1 cellular context compared by ENCODE assay signal in genomic region chr2:10449838-10450691, GRCh38.
TF ChIP-seq lines count a peak whose summit lies in the region.

No MANE protein-coding gene starts in this region.

TF ChIP-seq in HepG2, 621 proteins besides CTCF, POLR2A, EP300 and RAD21 (continued from another document and continues in another):
- TF ChIP-seq MTERF4 (CRISPR knock-in tag; IDR thresholded peaks at IDR 0.05), result no peak
- TF ChIP-seq, protein P1, sequence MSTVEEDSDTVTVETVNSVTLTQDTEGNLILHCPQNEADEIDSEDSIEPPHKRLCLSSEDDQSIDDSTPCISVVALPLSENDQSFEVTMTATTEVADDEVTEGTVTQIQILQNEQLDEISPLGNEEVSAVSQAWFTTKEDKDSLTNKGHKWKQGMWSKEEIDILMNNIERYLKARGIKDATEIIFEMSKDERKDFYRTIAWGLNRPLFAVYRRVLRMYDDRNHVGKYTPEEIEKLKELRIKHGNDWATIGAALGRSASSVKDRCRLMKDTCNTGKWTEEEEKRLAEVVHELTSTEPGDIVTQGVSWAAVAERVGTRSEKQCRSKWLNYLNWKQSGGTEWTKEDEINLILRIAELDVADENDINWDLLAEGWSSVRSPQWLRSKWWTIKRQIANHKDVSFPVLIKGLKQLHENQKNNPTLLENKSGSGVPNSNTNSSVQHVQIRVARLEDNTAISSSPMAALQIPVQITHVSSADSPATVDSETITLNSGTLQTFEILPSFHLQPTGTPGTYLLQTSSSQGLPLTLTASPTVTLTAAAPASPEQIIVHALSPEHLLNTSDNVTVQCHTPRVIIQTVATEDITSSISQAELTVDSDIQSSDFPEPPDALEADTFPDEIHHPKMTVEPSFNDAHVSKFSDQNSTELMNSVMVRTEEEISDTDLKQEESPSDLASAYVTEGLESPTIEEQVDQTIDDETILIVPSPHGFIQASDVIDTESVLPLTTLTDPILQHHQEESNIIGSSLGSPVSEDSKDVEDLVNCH (CRISPR knock-in tag; IDR thresholded peaks at IDR 0.05), result no peak
- TF ChIP-seq PRPF4 (IDR thresholded peaks at IDR 0.05; ENCODE audit: low read depth, low read length, poor library complexity, severe bottlenecking), result no peak
- TF ChIP-seq FOXA3 (CRISPR knock-in tag; IDR thresholded peaks at IDR 0.05), result peak; percentile 81
- no peak for TF ChIP-seq ZSCAN20 (CRISPR knock-in tag; IDR thresholded peaks at IDR 0.05; ENCODE audit: borderline replicate concordance)
- no peak for TF ChIP-seq HMGA1 (CRISPR knock-in tag; conservative IDR thresholded peaks at IDR 0.05)
- peak; percentile 99 for TF ChIP-seq CEBPG (CRISPR knock-in tag; IDR thresholded peaks at IDR 0.05)
- TF ChIP-seq FOXM1 (CRISPR knock-in tag; IDR thresholded peaks at IDR 0.05), result no peak
- TF ChIP-seq, protein P2, sequence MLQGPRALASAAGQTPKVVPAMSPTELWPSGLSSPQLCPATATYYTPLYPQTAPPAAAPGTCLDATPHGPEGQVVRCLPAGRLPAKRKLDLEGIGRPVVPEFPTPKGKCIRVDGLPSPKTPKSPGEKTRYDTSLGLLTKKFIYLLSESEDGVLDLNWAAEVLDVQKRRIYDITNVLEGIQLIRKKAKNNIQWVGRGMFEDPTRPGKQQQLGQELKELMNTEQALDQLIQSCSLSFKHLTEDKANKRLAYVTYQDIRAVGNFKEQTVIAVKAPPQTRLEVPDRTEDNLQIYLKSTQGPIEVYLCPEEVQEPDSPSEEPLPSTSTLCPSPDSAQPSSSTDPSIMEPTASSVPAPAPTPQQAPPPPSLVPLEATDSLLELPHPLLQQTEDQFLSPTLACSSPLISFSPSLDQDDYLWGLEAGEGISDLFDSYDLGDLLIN (CRISPR knock-in tag; IDR thresholded peaks at IDR 0.05; ENCODE audit: borderline replicate concordance), result no peak
- TF ChIP-seq CENPX (CRISPR knock-in tag; IDR thresholded peaks at IDR 0.05), result no peak
- TF ChIP-seq ELK4 (CRISPR knock-in tag; IDR thresholded peaks at IDR 0.05; ENCODE audit: borderline replicate concordance), result no peak
- no peak for TF ChIP-seq PREB (CRISPR knock-in tag; IDR thresholded peaks at IDR 0.05)
- TF ChIP-seq ZBTB25 (CRISPR knock-in tag; IDR thresholded peaks at IDR 0.05), result peak; percentile 87
- TF ChIP-seq, protein P3, sequence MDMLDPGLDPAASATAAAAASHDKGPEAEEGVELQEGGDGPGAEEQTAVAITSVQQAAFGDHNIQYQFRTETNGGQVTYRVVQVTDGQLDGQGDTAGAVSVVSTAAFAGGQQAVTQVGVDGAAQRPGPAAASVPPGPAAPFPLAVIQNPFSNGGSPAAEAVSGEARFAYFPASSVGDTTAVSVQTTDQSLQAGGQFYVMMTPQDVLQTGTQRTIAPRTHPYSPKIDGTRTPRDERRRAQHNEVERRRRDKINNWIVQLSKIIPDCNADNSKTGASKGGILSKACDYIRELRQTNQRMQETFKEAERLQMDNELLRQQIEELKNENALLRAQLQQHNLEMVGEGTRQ (IDR thresholded peaks at IDR 0.05; ENCODE audit: low read depth, low read length), result no peak
- TF ChIP-seq, protein P3 (CRISPR knock-in tag; IDR thresholded peaks at IDR 0.05; ENCODE audit: borderline replicate concordance), result no peak
- peak; percentile 89 for TF ChIP-seq SOX5 (CRISPR knock-in tag; IDR thresholded peaks at IDR 0.05; ENCODE audit: borderline replicate concordance)
- TF ChIP-seq ZNF546 (CRISPR knock-in tag; conservative IDR thresholded peaks at IDR 0.05), result no peak
- no peak for TF ChIP-seq ZNF562 (CRISPR knock-in tag; IDR thresholded peaks at IDR 0.05; ENCODE audit: borderline replicate concordance)
- TF ChIP-seq PATZ1 (CRISPR knock-in tag; IDR thresholded peaks at IDR 0.05), result peak; percentile 81
- TF ChIP-seq ZBTB7A (CRISPR knock-in tag; IDR thresholded peaks at IDR 0.05), result no peak
- no peak for TF ChIP-seq ZNF607 (CRISPR knock-in tag; IDR thresholded peaks at IDR 0.05; ENCODE audit: borderline replicate concordance)
- peak; percentile 81 for TF ChIP-seq SMAD3 (CRISPR knock-in tag; IDR thresholded peaks at IDR 0.05)
- peak; percentile 91 for TF ChIP-seq HDAC1 (CRISPR knock-in tag; IDR thresholded peaks at IDR 0.05)
- TF ChIP-seq ZNF510 (CRISPR knock-in tag; IDR thresholded peaks at IDR 0.05; ENCODE audit: low read depth), result peak; percentile 75; the same call in 1 of the 2 replicates
- TF ChIP-seq ZNF503 (CRISPR knock-in tag; IDR thresholded peaks at IDR 0.05), result no peak
- 0 out of 2 replicates have a peak, but pooled peaks have one; percentile 43 for TF ChIP-seq ZNF333 (CRISPR knock-in tag; IDR thresholded peaks at IDR 0.05; ENCODE audit: borderline replicate concordance)
- TF ChIP-seq ZNF547 (CRISPR knock-in tag; IDR thresholded peaks at IDR 0.05), result peak; percentile 66; the same call in 1 of the 2 replicates
- peak; percentile 99 for TF ChIP-seq ETV5 (CRISPR knock-in tag; IDR thresholded peaks at IDR 0.05; ENCODE audit: borderline replicate concordance)
- TF ChIP-seq RFX3 (CRISPR knock-in tag; IDR thresholded peaks at IDR 0.05), result no peak; the same call in 1 of the 2 replicates
- peak; percentile 73 for TF ChIP-seq RARA (CRISPR knock-in tag; IDR thresholded peaks at IDR 0.05)
- TF ChIP-seq GTF3A (CRISPR knock-in tag; conservative IDR thresholded peaks at IDR 0.05), result no peak
- TF ChIP-seq, protein P4, sequence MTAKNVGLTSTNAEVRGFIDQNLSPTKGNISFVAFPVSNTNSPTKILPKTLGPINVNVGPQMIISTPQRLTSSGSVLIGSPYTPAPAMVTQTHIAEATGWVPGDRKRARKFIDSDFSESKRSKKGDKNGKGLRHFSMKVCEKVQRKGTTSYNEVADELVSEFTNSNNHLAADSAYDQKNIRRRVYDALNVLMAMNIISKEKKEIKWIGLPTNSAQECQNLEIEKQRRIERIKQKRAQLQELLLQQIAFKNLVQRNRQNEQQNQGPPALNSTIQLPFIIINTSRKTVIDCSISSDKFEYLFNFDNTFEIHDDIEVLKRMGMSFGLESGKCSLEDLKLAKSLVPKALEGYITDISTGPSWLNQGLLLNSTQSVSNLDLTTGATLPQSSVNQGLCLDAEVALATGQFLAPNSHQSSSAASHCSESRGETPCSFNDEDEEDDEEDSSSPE (CRISPR knock-in tag; IDR thresholded peaks at IDR 0.05), result peak; percentile 71
- TF ChIP-seq, protein P5, sequence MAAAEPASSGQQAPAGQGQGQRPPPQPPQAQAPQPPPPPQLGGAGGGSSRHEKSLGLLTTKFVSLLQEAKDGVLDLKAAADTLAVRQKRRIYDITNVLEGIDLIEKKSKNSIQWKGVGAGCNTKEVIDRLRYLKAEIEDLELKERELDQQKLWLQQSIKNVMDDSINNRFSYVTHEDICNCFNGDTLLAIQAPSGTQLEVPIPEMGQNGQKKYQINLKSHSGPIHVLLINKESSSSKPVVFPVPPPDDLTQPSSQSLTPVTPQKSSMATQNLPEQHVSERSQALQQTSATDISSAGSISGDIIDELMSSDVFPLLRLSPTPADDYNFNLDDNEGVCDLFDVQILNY (CRISPR knock-in tag; conservative IDR thresholded peaks at IDR 0.05), result 0 out of 2 replicates have a peak, but pooled peaks have one; percentile 27
- TF ChIP-seq ZNF292 (CRISPR knock-in tag; IDR thresholded peaks at IDR 0.05; ENCODE audit: borderline replicate concordance, low read depth), result peak; percentile 72; the same call in 1 of the 2 replicates
- TF ChIP-seq, protein P6, sequence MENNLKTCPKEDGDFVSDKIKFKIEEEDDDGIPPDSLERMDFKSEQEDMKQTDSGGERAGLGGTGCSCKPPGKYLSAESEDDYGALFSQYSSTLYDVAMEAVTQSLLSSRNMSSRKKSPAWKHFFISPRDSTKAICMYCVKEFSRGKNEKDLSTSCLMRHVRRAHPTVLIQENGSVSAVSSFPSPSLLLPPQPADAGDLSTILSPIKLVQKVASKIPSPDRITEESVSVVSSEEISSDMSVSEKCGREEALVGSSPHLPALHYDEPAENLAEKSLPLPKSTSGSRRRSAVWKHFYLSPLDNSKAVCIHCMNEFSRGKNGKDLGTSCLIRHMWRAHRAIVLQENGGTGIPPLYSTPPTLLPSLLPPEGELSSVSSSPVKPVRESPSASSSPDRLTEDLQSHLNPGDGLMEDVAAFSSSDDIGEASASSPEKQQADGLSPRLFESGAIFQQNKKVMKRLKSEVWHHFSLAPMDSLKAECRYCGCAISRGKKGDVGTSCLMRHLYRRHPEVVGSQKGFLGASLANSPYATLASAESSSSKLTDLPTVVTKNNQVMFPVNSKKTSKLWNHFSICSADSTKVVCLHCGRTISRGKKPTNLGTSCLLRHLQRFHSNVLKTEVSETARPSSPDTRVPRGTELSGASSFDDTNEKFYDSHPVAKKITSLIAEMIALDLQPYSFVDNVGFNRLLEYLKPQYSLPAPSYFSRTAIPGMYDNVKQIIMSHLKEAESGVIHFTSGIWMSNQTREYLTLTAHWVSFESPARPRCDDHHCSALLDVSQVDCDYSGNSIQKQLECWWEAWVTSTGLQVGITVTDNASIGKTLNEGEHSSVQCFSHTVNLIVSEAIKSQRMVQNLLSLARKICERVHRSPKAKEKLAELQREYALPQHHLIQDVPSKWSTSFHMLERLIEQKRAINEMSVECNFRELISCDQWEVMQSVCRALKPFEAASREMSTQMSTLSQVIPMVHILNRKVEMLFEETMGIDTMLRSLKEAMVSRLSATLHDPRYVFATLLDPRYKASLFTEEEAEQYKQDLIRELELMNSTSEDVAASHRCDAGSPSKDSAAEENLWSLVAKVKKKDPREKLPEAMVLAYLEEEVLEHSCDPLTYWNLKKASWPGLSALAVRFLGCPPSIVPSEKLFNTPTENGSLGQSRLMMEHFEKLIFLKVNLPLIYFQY (CRISPR knock-in tag; IDR thresholded peaks at IDR 0.05; ENCODE audit: borderline replicate concordance), result peak; percentile 63; the same call in 1 of the 2 replicates
- TF ChIP-seq KLF15 (CRISPR knock-in tag; IDR thresholded peaks at IDR 0.05; ENCODE audit: borderline replicate concordance), result no peak
- TF ChIP-seq FOXP1 (IDR thresholded peaks at IDR 0.05), result no peak
- peak; percentile 44; the same call in 1 of the 2 replicates for TF ChIP-seq FOXP1 (CRISPR knock-in tag; IDR thresholded peaks at IDR 0.05)
- peak; percentile 76 for TF ChIP-seq PHF20 (CRISPR knock-in tag; IDR thresholded peaks at IDR 0.05)
